8 cellular contexts compared by ENCODE assay signal in genomic region chr1:28370220-28371010, GRCh38. TPM values are rescaled to one million over a fixed set of nuclear protein-coding genes. Genes with fewer than 3 reads are reported as not detected.
DNase-seq lines count a peak whose midpoint lies in the region; ATAC-seq and TF ChIP-seq lines count a peak whose summit lies in the region.

No MANE protein-coding gene starts in this region.

- TF ChIP-seq POLR2A in thyroid gland (IDR thresholded peaks at IDR 0.05) = no peak

- WGBS in thyroid gland, 2 donors = 33 to 40% methylated on average over 28 to 32 of the region's 32 CpGs

- H3K36me3 ChIP-seq in BE2C (no peaks in the 10 kb centered on the region), thyroid gland (no peaks in the 10 kb centered on the region)

- intact Hi-C loops in thyroid gland (cut with DNase I) = no loop called here

- ATAC-seq in GM18511 (IDR thresholded peaks at IDR 0.05; ENCODE audit: unreplicated experiment) (peak; percentile 26), GM21447 (IDR thresholded peaks at IDR 0.05; ENCODE audit: unreplicated experiment) (no peak)

- peak overlapping the region; percentile 92 for H3K27ac ChIP-seq in VCaP
- peak overlapping the region; percentile 65 to 93 (median 86) for H3K27ac ChIP-seq in thyroid gland

- no peak for TF ChIP-seq EP300 in Ishikawa (IDR thresholded peaks at IDR 0.05; ENCODE audit: borderline replicate concordance)

- TF ChIP-seq CTCF in BE2C (IDR thresholded peaks at IDR 0.05; ENCODE audit: low read depth, low read length) (no peak), VCaP (conservative IDR thresholded peaks at IDR 0.05) (peak; percentile 37), endothelial cell (IDR thresholded peaks at IDR 0.05; ENCODE audit: unreplicated experiment) (no peak), mesothelial cell of epicardium (IDR thresholded peaks at IDR 0.05; ENCODE audit: unreplicated experiment) (no peak), thyroid gland (IDR thresholded peaks at IDR 0.05) (peak in 2 of 6 experiments; percentile 25 to 28)

- TF ChIP-seq RAD21 in Ishikawa (IDR thresholded peaks at IDR 0.05; ENCODE audit: low read depth) = no peak

- DNase-seq in BE2C = peak; percentile 24
- DNase-seq in endothelial cell (ENCODE audit: low spot score) = peak; percentile 32
- peak in 1 of 2 experiments; percentile 45 for DNase-seq in mesothelial cell of epicardium (ENCODE audit: low spot score in 2 of 2, unreplicated experiment in 2 of 2)
- peak; percentile 5 to 12 for DNase-seq in thyroid gland

- no peaks in the 10 kb centered on the region for H3K36me3 Mint-ChIP-seq in endothelial cell (ENCODE audit: low read depth, unreplicated experiment)
- peaks cover under 1% of the 10 kb centered on the region for H3K36me3 Mint-ChIP-seq in mesothelial cell of epicardium

- no peaks in the 10 kb centered on the region for H3K9me3 ChIP-seq in BE2C
- no peaks in the 10 kb centered on the region for H3K9me3 ChIP-seq in thyroid gland

- H3K4me3 ChIP-seq in BE2C (ENCODE audit: low read depth, low read length) = peak overlapping the region; percentile 77
- peak overlapping the region; percentile 18 to 84 (median 52) for H3K4me3 ChIP-seq in thyroid gland (replicated peaks in 1 of 3)

- H3K27me3 ChIP-seq in BE2C = no peaks in the 10 kb centered on the region
- H3K27me3 ChIP-seq in thyroid gland = no peaks in the 10 kb centered on the region

- H3K4me1 ChIP-seq in BE2C (no peaks in the 10 kb centered on the region), thyroid gland (peaks cover 10% of the 10 kb centered on the region in 2 donors)

- peak overlapping the region; percentile 94 for H3K4me3 Mint-ChIP-seq in endothelial cell (ENCODE audit: unreplicated experiment)
- H3K4me3 Mint-ChIP-seq in mesothelial cell of epicardium = peak overlapping the region; percentile 95

- H3K27me3 Mint-ChIP-seq in endothelial cell (ENCODE audit: unreplicated experiment) (no peaks in the 10 kb centered on the region), mesothelial cell of epicardium (ENCODE audit: low read depth) (no peaks in the 10 kb centered on the region)

- H3K9me3 Mint-ChIP-seq in endothelial cell (ENCODE audit: unreplicated experiment) = no peaks in the 10 kb centered on the region
- H3K9me3 Mint-ChIP-seq in mesothelial cell of epicardium = no peaks in the 10 kb centered on the region

- H3K4me1 Mint-ChIP-seq in endothelial cell (ENCODE audit: unreplicated experiment) = peaks cover 10% of the 10 kb centered on the region
- H3K4me1 Mint-ChIP-seq in mesothelial cell of epicardium = peaks cover 41% of the 10 kb centered on the region

- H3K27ac Mint-ChIP-seq in endothelial cell (ENCODE audit: unreplicated experiment) (peak overlapping the region; percentile 75), mesothelial cell of epicardium (peak overlapping the region; percentile 99)

TF ChIP-seq in Ishikawa, 13 proteins besides CTCF, POLR2A, EP300 and RAD21:
- TF ChIP-seq MAX (IDR thresholded peaks at IDR 0.05) (0 out of 2 replicates have a peak, but pooled peaks have one; percentile 18), CEBPB (IDR thresholded peaks at IDR 0.05) (peak; percentile 6; the same call in 1 of the 2 replicates), ZBTB7A (IDR thresholded peaks at IDR 0.05; ENCODE audit: low read depth) (no peak)

RNA-seq across cellular contexts. Expression of gene PHACTR4, which starts 0.9 kb away (rescaled TPM):
- 8.8 TPM for polyA plus RNA-seq in BE2C (2012; ENCODE audit: insufficient read depth, insufficient read length, low read depth)
- total RNA-seq in endothelial cell (ENCODE audit: unreplicated experiment) = 56.6 TPM
- 67.4 to 69.8 TPM (median 67.5 TPM) in 3 replicates for total RNA-seq in mesothelial cell of epicardium
- 10 to 100 TPM; 25.9 to 31.2 (median 27.8) TPM for total RNA-seq in thyroid gland

RNA-seq across cellular contexts. Expression of gene MED18, which starts 41.6 kb away (rescaled TPM):
- 29.9 TPM for polyA plus RNA-seq in BE2C (2012; ENCODE audit: insufficient read depth, insufficient read length, low read depth)
- 12.4 TPM for total RNA-seq in endothelial cell (ENCODE audit: unreplicated experiment)
- 9.2 to 11.7 TPM (median 9.9 TPM) in 3 replicates for total RNA-seq in mesothelial cell of epicardium
- total RNA-seq in thyroid gland = 10 to 100 TPM; 10.4 to 16.9 (median 14.2) TPM
